ENCODE assay signal across 2 cellular contexts in genomic region chr1:205303247-205303888, GRCh38.
TF ChIP-seq lines count a peak whose summit lies in the region.

No MANE protein-coding gene starts in this region.

TF ChIP-seq in IMR-90, 13 proteins besides CTCF, POLR2A, EP300 and RAD21:
- no peak for TF ChIP-seq SMC3 (IDR thresholded peaks at IDR 0.05; ENCODE audit: low read depth, low read length)
- no peak for TF ChIP-seq NFE2L2 (IDR thresholded peaks at IDR 0.05; ENCODE audit: low read depth, low read length)
- TF ChIP-seq BHLHE40 (IDR thresholded peaks at IDR 0.05; ENCODE audit: low read depth, low read length) = no peak
- TF ChIP-seq FOS (IDR thresholded peaks at IDR 0.05; ENCODE audit: low read depth, low read length) = no peak
- no peak for TF ChIP-seq MXI1 (IDR thresholded peaks at IDR 0.05; ENCODE audit: borderline replicate concordance, low read depth, low read length)
- TF ChIP-seq RFX5 (IDR thresholded peaks at IDR 0.05; ENCODE audit: low read depth, low read length) = no peak
- TF ChIP-seq ELK1 (IDR thresholded peaks at IDR 0.05; ENCODE audit: borderline replicate concordance, low read depth, low read length) = no peak
- TF ChIP-seq MAZ (IDR thresholded peaks at IDR 0.05; ENCODE audit: borderline replicate concordance, low read depth, low read length) = no peak
- no peak for TF ChIP-seq CEBPB (IDR thresholded peaks at IDR 0.05; ENCODE audit: low read depth, low read length)
- TF ChIP-seq, protein P1, sequence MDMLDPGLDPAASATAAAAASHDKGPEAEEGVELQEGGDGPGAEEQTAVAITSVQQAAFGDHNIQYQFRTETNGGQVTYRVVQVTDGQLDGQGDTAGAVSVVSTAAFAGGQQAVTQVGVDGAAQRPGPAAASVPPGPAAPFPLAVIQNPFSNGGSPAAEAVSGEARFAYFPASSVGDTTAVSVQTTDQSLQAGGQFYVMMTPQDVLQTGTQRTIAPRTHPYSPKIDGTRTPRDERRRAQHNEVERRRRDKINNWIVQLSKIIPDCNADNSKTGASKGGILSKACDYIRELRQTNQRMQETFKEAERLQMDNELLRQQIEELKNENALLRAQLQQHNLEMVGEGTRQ (IDR thresholded peaks at IDR 0.05; ENCODE audit: low read depth, low read length) = no peak
- no peak for TF ChIP-seq CHD1 (IDR thresholded peaks at IDR 0.05; ENCODE audit: low read depth, low read length)

TF ChIP-seq in H1, 55 proteins besides CTCF, POLR2A, EP300 and RAD21:
- TF ChIP-seq CTBP2 (IDR thresholded peaks at IDR 0.05; ENCODE audit: borderline replicate concordance, insufficient read depth, insufficient read length, low read length) (no peak), EGR1 (IDR thresholded peaks at IDR 0.05; ENCODE audit: borderline replicate concordance, low read depth, low read length) (no peak), TBP (IDR thresholded peaks at IDR 0.05; ENCODE audit: low read depth, low read length) (no peak), CHD2 (IDR thresholded peaks at IDR 0.05; ENCODE audit: low read length) (no peak), KDM4A (IDR thresholded peaks at IDR 0.05; ENCODE audit: low read depth, low read length, severe bottlenecking) (no peak), KDM1A (IDR thresholded peaks at IDR 0.05; ENCODE audit: borderline replicate concordance, low read length) (no peak), CBX8 (IDR thresholded peaks at IDR 0.05; ENCODE audit: borderline replicate concordance, low read depth, low read length) (no peak), TCF12 (IDR thresholded peaks at IDR 0.05; ENCODE audit: low read depth, low read length) (no peak), CBX5 (IDR thresholded peaks at IDR 0.05; ENCODE audit: low read depth, low read length) (no peak), ZNF274 (IDR thresholded peaks at IDR 0.05; ENCODE audit: borderline replicate concordance, extremely low read depth, low read length) (no peak), RNF2 (IDR thresholded peaks at IDR 0.05; ENCODE audit: borderline replicate concordance, low read depth, low read length, missing control alignments, poor library complexity, severe bottlenecking) (no peak), SP4 (IDR thresholded peaks at IDR 0.05; ENCODE audit: low read length) (no peak), POU5F1 (IDR thresholded peaks at IDR 0.05; ENCODE audit: low read depth, low read length) (no peak), JUN (IDR thresholded peaks at IDR 0.05; ENCODE audit: low read depth, low read length) (no peak), MAX (IDR thresholded peaks at IDR 0.05) (no peak), CHD1 (IDR thresholded peaks at IDR 0.05; ENCODE audit: low read depth, low read length) (no peak), HDAC6 (IDR thresholded peaks at IDR 0.05; ENCODE audit: low read depth, low read length) (no peak), SUZ12 (IDR thresholded peaks at IDR 0.05; ENCODE audit: low read length) (no peak)
